25 cellular contexts compared by ENCODE assay signal in genomic region chrX:133935096-133935495, GRCh38. TPM values are rescaled to one million over a fixed set of nuclear protein-coding genes. Genes with fewer than 3 reads are reported as not detected.
"Had no signal": no experiment of that assay in that cellular context is flagged by ENCODE, and none has a peak within 500 bp of the region (broad histone marks: within the 10 kb centered on the region; RNA-seq: fewer than 3 reads in every experiment).

No MANE protein-coding gene starts in this region.

- H3K4me1 ChIP-seq: esophagus squamous epithelium, gastroesophageal sphincter, heart left ventricle, lower lobe of right lung, psoas muscle, right atrium auricular region had no signal

- H3K9me3 ChIP-seq: esophagus squamous epithelium, gastroesophageal sphincter, heart left ventricle, lower lobe of right lung, neutrophil, ovary, psoas muscle, right atrium auricular region had no signal

- H3K36me3 ChIP-seq: brain microvascular endothelial cell, esophagus squamous epithelium, gastroesophageal sphincter, heart left ventricle, lower lobe of right lung, neutrophil, ovary, right atrium auricular region, WERI-Rb-1 had no signal

- H3K27ac ChIP-seq: brain microvascular endothelial cell, esophagus squamous epithelium, gastroesophageal sphincter, heart left ventricle, lower lobe of right lung, neutrophil, ovary, psoas muscle, right atrium auricular region, WERI-Rb-1 had no signal

- H3K9me3 Mint-ChIP-seq: activated naive CD4-positive, alpha-beta T cell treated with anti-CD3 and anti-CD28 coated beads, Interleukin-2, amount 50 U/mL, for 72 hours had no signal

- H3K4me3 ChIP-seq: esophagus squamous epithelium, gastroesophageal sphincter, heart left ventricle, lower lobe of right lung, ovary, psoas muscle, right atrium auricular region had no signal

- DNase-seq: activated CD4-positive, alpha-beta T cell treated with anti-CD3 and anti-CD28 coated beads for 1 hour; activated CD4-positive, alpha-beta T cell treated with anti-CD3 and anti-CD28 coated beads, Interleukin-2, amount 50 U/mL, for 1 hour; activated CD8-positive, alpha-beta T cell treated with anti-CD3 and anti-CD28 coated beads, Interleukin-2, amount 10 ng/mL, durations not matched to agents 7 days and 5 days; activated gamma-delta T cell treated with Interleukin-2 at 50 U/mL for 16 hours; activated T-cell treated with anti-CD3 and anti-CD28 coated beads, Interleukin-2, amount 50 U/mL, for 1 hour; aorta; brain microvascular endothelial cell; central memory CD4-positive, alpha-beta T cell; dermis blood vessel endothelial cell; effector memory CD4-positive, alpha-beta T cell; esophagus squamous epithelium; heart left ventricle; kidney; lower lobe of right lung; midbrain; ovary; psoas muscle; stimulated activated CD4-positive, alpha-beta T cell treated with anti-CD3 and anti-CD28 coated beads, Interleukin-12 subunit alpha, Interleukin-12 subunit beta, amount 100 ng/mL, for 4 hours; stimulated activated CD4-positive, alpha-beta T cell treated with anti-CD3 and anti-CD28 coated beads, Interleukin-4, amount 100 ng/mL, for 4 hours; stimulated activated naive CD8-positive, alpha-beta T cell treated with anti-CD3 and anti-CD28 coated beads, Interleukin-15, Interleukin-2, amounts not matched to agents 100 U/mL and 50 U/mL, for 24 hours; WERI-Rb-1 had no signal

- H3K27ac Mint-ChIP-seq: activated CD8-positive, alpha-beta T cell treated with anti-CD3 and anti-CD28 coated beads, Interleukin-2, amount 10 ng/mL, durations not matched to agents 7 days and 5 days; activated naive CD4-positive, alpha-beta T cell treated with anti-CD3 and anti-CD28 coated beads, Interleukin-2, amount 50 U/mL, for 72 hours had no signal

- H3K36me3 Mint-ChIP-seq: activated naive CD4-positive, alpha-beta T cell treated with anti-CD3 and anti-CD28 coated beads, Interleukin-2, amount 50 U/mL, for 72 hours had no signal

- H3K27me3 ChIP-seq: brain microvascular endothelial cell, esophagus squamous epithelium, gastroesophageal sphincter, heart left ventricle, neutrophil, ovary, right atrium auricular region had no signal

- H3K4me3 Mint-ChIP-seq: activated CD8-positive, alpha-beta T cell treated with anti-CD3 and anti-CD28 coated beads, Interleukin-2, amount 10 ng/mL, durations not matched to agents 7 days and 5 days had no signal

RNA-seq across cellular contexts. Expression of gene GPC3, which starts 50.3 kb away (rescaled TPM):
- total RNA-seq: dermis blood vessel endothelial cell had no signal
